Comparison of ENCODE assay signal across 1 cellular context in genomic region chr7:44945479-44945878, GRCh38.
TF ChIP-seq lines count a peak whose summit lies in the region.

No MANE protein-coding gene starts in this region.

TF ChIP-seq in IMR-90, 13 proteins besides CTCF, POLR2A, EP300 and RAD21:
- no peak for TF ChIP-seq CHD1 (IDR thresholded peaks at IDR 0.05; ENCODE audit: low read depth, low read length)
- TF ChIP-seq CEBPB (IDR thresholded peaks at IDR 0.05; ENCODE audit: low read depth, low read length) = no peak
- no peak for TF ChIP-seq MXI1 (IDR thresholded peaks at IDR 0.05; ENCODE audit: borderline replicate concordance, low read depth, low read length)
- no peak for TF ChIP-seq RCOR1 (IDR thresholded peaks at IDR 0.05; ENCODE audit: insufficient replicate concordance, low read length)
- TF ChIP-seq BHLHE40 (IDR thresholded peaks at IDR 0.05; ENCODE audit: low read depth, low read length) = no peak
- TF ChIP-seq MAZ (IDR thresholded peaks at IDR 0.05; ENCODE audit: borderline replicate concordance, low read depth, low read length) = no peak
- no peak for TF ChIP-seq NFE2L2 (IDR thresholded peaks at IDR 0.05; ENCODE audit: low read depth, low read length)
- TF ChIP-seq RFX5 (IDR thresholded peaks at IDR 0.05; ENCODE audit: low read depth, low read length) = no peak
- TF ChIP-seq FOS (IDR thresholded peaks at IDR 0.05; ENCODE audit: low read depth, low read length) = no peak
- TF ChIP-seq ELK1 (IDR thresholded peaks at IDR 0.05; ENCODE audit: borderline replicate concordance, low read depth, low read length) = no peak
- TF ChIP-seq USF2 (IDR thresholded peaks at IDR 0.05; ENCODE audit: low read depth, low read length) = no peak
- TF ChIP-seq MAFK (IDR thresholded peaks at IDR 0.05; ENCODE audit: low read depth, low read length) = no peak
- no peak for TF ChIP-seq SMC3 (IDR thresholded peaks at IDR 0.05; ENCODE audit: low read depth, low read length)
TF ChIP-seq in IMR-90: peak in this region for 0.
